ENCODE assay signal across 17 cellular contexts in genomic region chr1:184049291-184049690, GRCh38. TPM values are rescaled to one million over a fixed set of nuclear protein-coding genes. Genes with fewer than 3 reads are reported as not detected.
"Had no signal": no experiment of that assay in that cellular context is flagged by ENCODE, and none has a peak within 500 bp of the region (broad histone marks: within the 10 kb centered on the region; RNA-seq: fewer than 3 reads in every experiment).

No MANE protein-coding gene starts in this region.

- DNase-seq: KBM-7, NCI-H1092, NCI-H1417 treated with DMSO at 0.1 percent for 48 hours, NCI-H146, NCI-H1694 treated with DMSO at 0.1 percent for 48 hours, NCI-H1930, NCI-H2107, NCI-H2227 treated with DMSO at 0.1 percent for 48 hours, NCI-H524 treated with DMSO at 0.1 percent for 48 hours, NCI-H69, NCI-H774, Right ventricle myocardium superior, RPMI8226, SIG-M5 had no signal

- H3K4me3 ChIP-seq: SJSA1, SK-N-MC had no signal

- H3K9me3 ChIP-seq: SJSA1 had no signal

- H3K27me3 ChIP-seq: SJSA1 had no signal

RNA-seq across cellular contexts. Expression of gene COLGALT2, which starts 11.8 kb away (rescaled TPM):
- total RNA-seq: HT-29 had no signal
